8 cellular contexts compared by ENCODE assay signal in genomic region chr3:100335137-100335833, GRCh38. TPM values are rescaled to one million over a fixed set of nuclear protein-coding genes. Genes with fewer than 3 reads are reported as not detected.
A peak's percentile ranks its signal among the peaks of the same experiment; 100 is the strongest.
DNase-seq lines count a peak whose midpoint lies in the region; ATAC-seq and TF ChIP-seq lines count a peak whose summit lies in the region.

No MANE protein-coding gene starts in this region.

- DNase-seq in CMK (ENCODE audit: low read depth) (peak; percentile 63), GM19238 (ENCODE audit: insufficient read length, low spot score) (peak; percentile 27), dermis blood vessel endothelial cell (peak; percentile 1), medulla oblongata (ENCODE audit: extremely low spot score) (peak; percentile 21), superior temporal gyrus (ENCODE audit: extremely low spot score) (peak; percentile 31), SHP77 treated with DMSO at 0.1 percent for 48 hours (lab: John Stamatoyannopoulos, UW) (no peak)

- peak; percentile 42 for ATAC-seq in HG03565 (IDR thresholded peaks at IDR 0.05; ENCODE audit: unreplicated experiment)
- ATAC-seq in SK-N-SH treated with all-trans-retinoic acid at 6 μM for 48 hours = peak; percentile 9; the same call in 2 of the 3 replicates

TF ChIP-seq in SK-N-SH treated with all-trans-retinoic acid at 6 μM for 48 hours, 23 proteins besides CTCF, POLR2A, EP300 and RAD21:
- TF ChIP-seq ISL1 (CRISPR knock-in tag; IDR thresholded peaks at IDR 0.05) (no peak), ARNTL (CRISPR knock-in tag; IDR thresholded peaks at IDR 0.05; ENCODE audit: borderline replicate concordance, low read depth) (no peak)

RNA-seq across cellular contexts. Expression of gene NIT2, which starts 0.7 kb away (rescaled TPM):
- total RNA-seq in dermis blood vessel endothelial cell = 6.5 and 8.4 TPM in 2 replicates
